8 cellular contexts compared by ENCODE assay signal in genomic region chr11:2428322-2428795, GRCh38. TPM values are rescaled to one million over a fixed set of nuclear protein-coding genes. Genes with fewer than 3 reads are reported as not detected.
DNase-seq lines count a peak whose midpoint lies in the region; ATAC-seq and TF ChIP-seq lines count a peak whose summit lies in the region.

No MANE protein-coding gene starts in this region.

- H3K9me3 ChIP-seq in BE2C (no peaks in the 10 kb centered on the region), psoas muscle (no peaks in the 10 kb centered on the region), aorta (ENCODE audit: control insufficient read depth, low read length) (no peaks in the 10 kb centered on the region)

- H3K4me3 ChIP-seq in BE2C (ENCODE audit: low read depth, low read length) (no peak overlapping the region), psoas muscle (no peak overlapping the region), aorta (ENCODE audit: low read length in 2 of 2) (no peak overlapping the region)

- H3K36me3 Mint-ChIP-seq in HFFc6 (ENCODE audit: low read depth) (no peaks in the 10 kb centered on the region), glutamatergic neuron (ENCODE audit: unreplicated experiment) (no peaks in the 10 kb centered on the region)

- WGBS in psoas muscle, 3 donors = 51 to 63% (median 55%) methylated on average over 8 of the region's 8 CpGs
- WGBS in aorta, 2 donors = 53 to 54% methylated on average over 8 of the region's 8 CpGs

- no peak overlapping the region for H3K27ac ChIP-seq in psoas muscle
- no peak overlapping the region for H3K27ac ChIP-seq in aorta (ENCODE audit: low read depth in 1 of 2, low read length in 2 of 2)

- H3K4me1 ChIP-seq in BE2C (no peaks in the 10 kb centered on the region), psoas muscle (no peaks in the 10 kb centered on the region), aorta (ENCODE audit: control insufficient read depth in 1 of 2, insufficient read depth in 2 of 2, low read length in 2 of 2) (no peaks in the 10 kb centered on the region)

- H3K27ac Mint-ChIP-seq in HFFc6 (no peak overlapping the region), glutamatergic neuron (ENCODE audit: unreplicated experiment) (no peak overlapping the region)

- intact Hi-C loops in psoas muscle (cut with DNase I) = loop anchor here (1.0 to 10.0 kb wide), 4 partner anchors 102 to 466 kb away; no protein-coding TSS in a partner anchor
- intact Hi-C loops in aorta (cut with DNase I) = loop anchor here in 1 of 2 donors (2.0 kb wide), 1 partner anchor 102 kb away; no protein-coding TSS in a partner anchor

- DNase-seq in BE2C = peak; percentile 74
- DNase-seq in HFFc6 = peak; percentile 34
- peak; percentile 29 for DNase-seq in RKO (ENCODE audit: low spot score)
- DNase-seq in activated naive CD4-positive, alpha-beta T cell (lab: John Stamatoyannopoulos, UW) = peak; percentile 62 to 86 (median 84)
- peak; percentile 87 for DNase-seq in glutamatergic neuron
- peak; percentile 66 to 83 for DNase-seq in psoas muscle
- DNase-seq in aorta = peak in 1 of 2 donors; percentile 80
- DNase-seq in DMS79 (lab: John Stamatoyannopoulos, UW) = no peak

- H3K4me3 Mint-ChIP-seq in HFFc6 = no peak overlapping the region
- no peak overlapping the region for H3K4me3 Mint-ChIP-seq in glutamatergic neuron (ENCODE audit: unreplicated experiment)

- H3K9me3 Mint-ChIP-seq in HFFc6 (no peaks in the 10 kb centered on the region), glutamatergic neuron (ENCODE audit: unreplicated experiment) (peaks cover 11% of the 10 kb centered on the region)

- H3K27me3 Mint-ChIP-seq in HFFc6 (ENCODE audit: insufficient read depth) = peaks cover 11% of the 10 kb centered on the region
- peaks cover 4% of the 10 kb centered on the region for H3K27me3 Mint-ChIP-seq in glutamatergic neuron (ENCODE audit: unreplicated experiment)

- H3K4me1 Mint-ChIP-seq in HFFc6 (ENCODE audit: low read depth) = no peaks in the 10 kb centered on the region
- H3K4me1 Mint-ChIP-seq in glutamatergic neuron (ENCODE audit: low read depth, unreplicated experiment) = no peaks in the 10 kb centered on the region

- peak; percentile 82 for TF ChIP-seq CTCF in BE2C (IDR thresholded peaks at IDR 0.05; ENCODE audit: low read depth, low read length)
- peak; percentile 90 for TF ChIP-seq CTCF in HFFc6 (IDR thresholded peaks at IDR 0.05)
- peak; percentile 75 for TF ChIP-seq CTCF in glutamatergic neuron (IDR thresholded peaks at IDR 0.05; ENCODE audit: partially characterized antibody, unreplicated experiment)
- peak; percentile 65 for TF ChIP-seq CTCF in psoas muscle (IDR thresholded peaks at IDR 0.05)

- ATAC-seq in psoas muscle = peak; percentile 69 to 77 (median 72)
- ATAC-seq in aorta (ENCODE audit: low FRiP score) = peak; percentile 55

- H3K27me3 ChIP-seq in BE2C (no peaks in the 10 kb centered on the region), psoas muscle (ENCODE audit: insufficient read depth in 3 of 3, low read length in 2 of 3) (peaks cover 0 to 2% (median 0%) of the 10 kb centered on the region in 3 donors), aorta (ENCODE audit: control insufficient read depth in 1 of 2, insufficient read depth in 2 of 2, low read length in 1 of 2) (no peaks in the 10 kb centered on the region)

- H3K36me3 ChIP-seq in BE2C = no peaks in the 10 kb centered on the region
- no peaks in the 10 kb centered on the region for H3K36me3 ChIP-seq in psoas muscle (ENCODE audit: insufficient read depth in 1 of 2, low read depth in 1 of 2)
- no peaks in the 10 kb centered on the region for H3K36me3 ChIP-seq in aorta (ENCODE audit: control insufficient read depth in 1 of 2, insufficient read depth in 2 of 2, low read length in 1 of 2)

RNA-seq across cellular contexts. Expression of gene TRPM5, which starts 16.0 kb away (rescaled TPM):
- polyA plus RNA-seq in BE2C (2012; ENCODE audit: insufficient read depth, insufficient read length, low read depth) = 0.15 TPM
- not detected for total RNA-seq in HFFc6 (2021; fragmentation: NEBNext Ultra II Directional; extraction: Animal tissue kit (Norgen Biotek cat#: 25700))
- total RNA-seq in glutamatergic neuron (ENCODE audit: unreplicated experiment) = not detected
- not detected for total RNA-seq in psoas muscle
- not detected for polyA plus RNA-seq in psoas muscle
- total RNA-seq in aorta = not detected
- under 1 TPM in 1 of 2 donors, not detected in 1; 0.25 TPM for polyA plus RNA-seq in aorta

RNA-seq across cellular contexts. Expression of gene KCNQ1, which starts 16.4 kb away (rescaled TPM):
- polyA plus RNA-seq in BE2C (2012; ENCODE audit: insufficient read depth, insufficient read length, low read depth) = not detected
- total RNA-seq in HFFc6 (2021; fragmentation: NEBNext Ultra II Directional; extraction: Animal tissue kit (Norgen Biotek cat#: 25700)) = not detected
- total RNA-seq in glutamatergic neuron (ENCODE audit: unreplicated experiment) (0.44 TPM), psoas muscle (1 to 10 TPM; 1.1 to 3.1 (median 1.8) TPM), aorta (10 to 100 TPM in 1 of 2 donors, 1 to 10 TPM in 1; 6.2 to 11.5 TPM)
- polyA plus RNA-seq in psoas muscle (under 1 TPM; 0.48 to 0.98 (median 0.52) TPM), aorta (1 to 10 TPM in 1 of 2 donors, under 1 TPM in 1; 0.67 to 5.4 TPM)

RNA-seq across cellular contexts. Expression of gene TSSC4, which starts 27.8 kb away (rescaled TPM):
- polyA plus RNA-seq in BE2C (2012; ENCODE audit: insufficient read depth, insufficient read length, low read depth) = 371 TPM
- total RNA-seq in HFFc6 (2021; fragmentation: NEBNext Ultra II Directional; extraction: Animal tissue kit (Norgen Biotek cat#: 25700)) = 10 to 100 TPM; 47.4 to 74.7 (median 62.8) TPM
- 49.7 TPM for total RNA-seq in glutamatergic neuron (ENCODE audit: unreplicated experiment)
- total RNA-seq in psoas muscle = 10 to 100 TPM; 43.4 to 65.5 (median 51.7) TPM
- 100 to 1,000 TPM in 2 of 3 donors, 10 to 100 TPM in 1; 76.6 to 114 (median 107) TPM for polyA plus RNA-seq in psoas muscle
- 10 to 100 TPM; 35.2 to 44.3 TPM for total RNA-seq in aorta
- 10 to 100 TPM; 42.9 to 64.4 TPM for polyA plus RNA-seq in aorta

RNA-seq across cellular contexts. Expression of gene CD81, which starts 51.2 kb away (rescaled TPM):
- 739 TPM for polyA plus RNA-seq in BE2C (2012; ENCODE audit: insufficient read depth, insufficient read length, low read depth)
- total RNA-seq in HFFc6 (2021; fragmentation: NEBNext Ultra II Directional; extraction: Animal tissue kit (Norgen Biotek cat#: 25700)) = 100 to 1,000 TPM; 540 to 738 (median 627) TPM
- total RNA-seq in glutamatergic neuron (ENCODE audit: unreplicated experiment) (347 TPM), psoas muscle (100 to 1,000 TPM in 3 of 4 donors, 10 to 100 TPM in 1; 88.7 to 136 (median 117) TPM), aorta (100 to 1,000 TPM; 538 to 620 TPM)
- polyA plus RNA-seq in psoas muscle (100 to 1,000 TPM in 1 of 3 donors, 10 to 100 TPM in 2; 75.9 to 155 (median 90.1) TPM), aorta (100 to 1,000 TPM; 363 to 784 TPM)
